Comparison of ENCODE assay signal across 9 cellular contexts in genomic region chr3:27680517-27681246, GRCh38.
DNase-seq lines count a peak whose midpoint lies in the region; ATAC-seq, FAIRE-seq and TF ChIP-seq lines count a peak whose summit lies in the region.
"Had no signal": no experiment of that assay in that cellular context is flagged by ENCODE, and none has a peak within 500 bp of the region (broad histone marks: within the 10 kb centered on the region; RNA-seq: fewer than 3 reads in every experiment).

No MANE protein-coding gene starts in this region.

- H3K36me3 Mint-ChIP-seq in T-helper 2 cell treated with Interferon-gamma antibody and Interleukin-4, amounts not matched to agents 5 μg/mL and 100 μg/mL, for 36 hours (ENCODE audit: low read depth) = no peaks in the 10 kb centered on the region
- H3K36me3 Mint-ChIP-seq in stimulated activated effector memory CD8-positive, alpha-beta T cell treated with anti-CD3 and anti-CD28 coated beads, Interleukin-12 subunit alpha, Interleukin-12 subunit beta, amount 100 ng/mL, for 72 hours = no peaks in the 10 kb centered on the region

- H3K9me3 Mint-ChIP-seq in T-helper 2 cell treated with Interferon-gamma antibody and Interleukin-4, amounts not matched to agents 5 μg/mL and 100 μg/mL, for 36 hours = no peaks in the 10 kb centered on the region
- H3K9me3 Mint-ChIP-seq in stimulated activated effector memory CD8-positive, alpha-beta T cell treated with anti-CD3 and anti-CD28 coated beads, Interleukin-12 subunit alpha, Interleukin-12 subunit beta, amount 100 ng/mL, for 72 hours = no peaks in the 10 kb centered on the region

- peaks cover 9% of the 10 kb centered on the region for H3K27me3 Mint-ChIP-seq in T-helper 2 cell treated with Interferon-gamma antibody and Interleukin-4, amounts not matched to agents 5 μg/mL and 100 μg/mL, for 36 hours (ENCODE audit: low read depth)

- H3K27ac Mint-ChIP-seq in T-helper 2 cell treated with Interferon-gamma antibody and Interleukin-4, amounts not matched to agents 5 μg/mL and 100 μg/mL, for 36 hours = peak overlapping the region; percentile 52
- peak overlapping the region; percentile 88 for H3K27ac Mint-ChIP-seq in stimulated activated effector memory CD8-positive, alpha-beta T cell treated with anti-CD3 and anti-CD28 coated beads, Interleukin-12 subunit alpha, Interleukin-12 subunit beta, amount 100 ng/mL, for 72 hours

- ATAC-seq in stimulated activated effector memory CD8-positive, alpha-beta T cell treated with anti-CD3 and anti-CD28 coated beads, Interleukin-12 subunit alpha, Interleukin-12 subunit beta, amount 100 ng/mL, for 72 hours = no peak
- ATAC-seq in GM21717 (IDR thresholded peaks at IDR 0.05; ENCODE audit: unreplicated experiment) = no peak

- no peak for TF ChIP-seq POLR2A in H54 (IDR thresholded peaks at IDR 0.05; ENCODE audit: low read depth, low read length)

- no peak for FAIRE-seq in H54 (lab: Jason Lieb, UNC)

- H3K4me3 Mint-ChIP-seq in T-helper 2 cell treated with Interferon-gamma antibody and Interleukin-4, amounts not matched to agents 5 μg/mL and 100 μg/mL, for 36 hours = no peak overlapping the region
- H3K4me3 Mint-ChIP-seq in stimulated activated effector memory CD8-positive, alpha-beta T cell treated with anti-CD3 and anti-CD28 coated beads, Interleukin-12 subunit alpha, Interleukin-12 subunit beta, amount 100 ng/mL, for 72 hours = peak overlapping the region; percentile 46

- DNase-seq in T-helper 2 cell treated with Interferon-gamma antibody and Interleukin-4, amounts not matched to agents 5 μg/mL and 100 μg/mL, for 36 hours (ENCODE audit: low spot score) = no peak
- no peak for DNase-seq in T-helper 2 cell
- peak; percentile 57 for DNase-seq in NCI-H146 treated with DMSO at 0.1 percent for 48 hours (lab: John Stamatoyannopoulos, UW; ENCODE audit: unreplicated experiment)
- DNase-seq in epithelial cell of prostate (ENCODE audit: low read depth, low spot score) = no peak
- DNase-seq in stimulated activated effector memory CD8-positive, alpha-beta T cell treated with anti-CD3 and anti-CD28 coated beads, Interleukin-12 subunit alpha, Interleukin-12 subunit beta, amount 100 ng/mL, for 72 hours (ENCODE audit: low spot score in 2 of 2) = peak in 1 of 2 donors; percentile 54
- no peak for DNase-seq in H54 (ENCODE audit: insufficient read length, low spot score)
- DNase-seq in T1000 (lab: John Stamatoyannopoulos, UW) = no peak

- H3K4me1 Mint-ChIP-seq in T-helper 2 cell treated with Interferon-gamma antibody and Interleukin-4, amounts not matched to agents 5 μg/mL and 100 μg/mL, for 36 hours (ENCODE audit: low read depth) = peaks cover 5% of the 10 kb centered on the region
- peaks cover 10% of the 10 kb centered on the region for H3K4me1 Mint-ChIP-seq in stimulated activated effector memory CD8-positive, alpha-beta T cell treated with anti-CD3 and anti-CD28 coated beads, Interleukin-12 subunit alpha, Interleukin-12 subunit beta, amount 100 ng/mL, for 72 hours

- H3K27ac ChIP-seq in epithelial cell of prostate = peak overlapping the region; percentile 71
- H3K27ac ChIP-seq: cardiac muscle cell had no signal
